22 cellular contexts compared by ENCODE assay signal in the genomic region with DNA sequence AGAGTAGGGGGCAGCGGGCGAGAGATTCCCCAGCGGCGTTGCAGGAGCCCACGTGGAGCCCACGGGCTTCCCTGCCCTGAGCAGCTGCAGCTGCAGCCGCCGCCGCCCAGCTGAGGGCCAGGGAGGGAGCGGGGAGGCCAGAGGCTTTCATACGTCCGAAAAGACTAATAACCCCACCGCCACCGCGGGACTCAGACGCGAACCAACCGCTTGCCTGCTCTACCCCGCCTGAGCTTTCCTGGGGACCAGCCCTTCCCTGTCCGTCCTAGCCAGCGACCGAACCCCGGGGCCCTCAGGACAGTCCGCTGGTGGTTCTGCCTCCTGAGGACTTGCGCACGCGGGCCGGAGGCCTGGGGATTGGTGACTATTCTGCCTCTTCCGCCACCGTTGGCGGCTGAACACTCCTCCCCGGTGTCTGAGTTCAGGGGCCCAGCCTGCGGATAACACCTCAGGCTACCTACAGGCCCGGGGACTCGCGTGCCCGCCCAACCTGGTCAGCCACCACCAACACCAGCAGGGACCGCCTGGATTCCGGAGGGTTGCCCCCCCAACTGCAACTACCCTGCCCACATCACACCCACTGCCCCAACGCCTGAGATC. TPM values are rescaled to one million over a fixed set of nuclear protein-coding genes. Genes with fewer than 3 reads are reported as not detected.
A peak's percentile ranks its signal among the peaks of the same experiment; 100 is the strongest.
DNase-seq lines count a peak whose midpoint lies in the region; ATAC-seq and TF ChIP-seq lines count a peak whose summit lies in the region.
"Had no signal": no experiment of that assay in that cellular context is flagged by ENCODE, and none has a peak within 500 bp of the region (broad histone marks: within the 10 kb centered on the region; RNA-seq: fewer than 3 reads in every experiment).

No MANE protein-coding gene starts in this region.

- peak; percentile 60 for DNase-seq in H7
- DNase-seq in coronary artery (ENCODE audit: low spot score), result no peak
- DNase-seq in iris pigment epithelial cell (ENCODE audit: low read depth), result peak; percentile 13
- peak; percentile 56 for DNase-seq in retina
- no peak for DNase-seq in caudate nucleus (lab: John Stamatoyannopoulos, UW)
- no peak for DNase-seq in activated naive CD4-positive, alpha-beta T cell treated with anti-CD3 and anti-CD28 coated beads, Interleukin-2, amount 10 ng/mL, durations not matched to agents 7 days and 5 days
- no peak for DNase-seq in activated naive CD4-positive, alpha-beta T cell treated with anti-CD3 and anti-CD28 coated beads, Interleukin-2, amount 50 U/mL, for 16 hours
- DNase-seq: activated CD4-positive, alpha-beta T cell treated with anti-CD3 and anti-CD28 coated beads, Interleukin-2, amount 50 U/mL, for 1 hour; activated naive CD4-positive, alpha-beta T cell; DMS79 treated with DMSO at 0.1 percent for 48 hours; naive B cell; NCI-H1417 treated with DMSO at 0.1 percent for 48 hours; NCI-H2227 treated with DMSO at 0.1 percent for 48 hours; NK-92 treated with Interleukin-12 subunit alpha and Interleukin-12 subunit beta, amount 100 ng/mL, for 24 hours had no signal

- H3K36me3 ChIP-seq in H7 (replicated peaks; ENCODE audit: control insufficient read depth, insufficient read depth, low read length), result peaks cover 17% of the 10 kb centered on the region
- H3K36me3 ChIP-seq: vagina had no signal

- no peak for TF ChIP-seq CTCF in coronary artery (IDR thresholded peaks at IDR 0.05)

- CTCF ChIA-PET in activated naive CD4-positive, alpha-beta T cell treated with anti-CD3 and anti-CD28 coated beads, Interleukin-2, amount 10 ng/mL, durations not matched to agents 7 days and 5 days (lab: Charles Lee), result no interaction called here

- peaks cover 10% of the 10 kb centered on the region for H3K4me1 Mint-ChIP-seq in activated naive CD4-positive, alpha-beta T cell treated with anti-CD3 and anti-CD28 coated beads, Interleukin-2, amount 10 ng/mL, durations not matched to agents 7 days and 5 days

- no peak for ATAC-seq in GM19463 (IDR thresholded peaks at IDR 0.05; ENCODE audit: unreplicated experiment)
- ATAC-seq: CD8-positive, alpha-beta T cell; left ventricle myocardium superior had no signal

- H3K36me3 Mint-ChIP-seq in activated naive CD4-positive, alpha-beta T cell treated with anti-CD3 and anti-CD28 coated beads, Interleukin-2, amount 10 ng/mL, durations not matched to agents 7 days and 5 days, result peaks cover 14% of the 10 kb centered on the region

- H3K9me3 Mint-ChIP-seq in activated naive CD4-positive, alpha-beta T cell treated with anti-CD3 and anti-CD28 coated beads, Interleukin-2, amount 10 ng/mL, durations not matched to agents 7 days and 5 days, result peaks cover 10% of the 10 kb centered on the region

- no peak overlapping the region for H3K4me3 Mint-ChIP-seq in activated naive CD4-positive, alpha-beta T cell treated with anti-CD3 and anti-CD28 coated beads, Interleukin-2, amount 10 ng/mL, durations not matched to agents 7 days and 5 days
- H3K4me3 Mint-ChIP-seq: CD8-positive, alpha-beta T cell; stimulated activated naive CD8-positive, alpha-beta T cell treated with anti-CD3 and anti-CD28 coated beads, Interleukin-15, Interleukin-2, amounts not matched to agents 100 ng/mL and 50 ng/mL, for 24 hours had no signal

- peaks cover 87% of the 10 kb centered on the region for H3K27me3 Mint-ChIP-seq in activated naive CD4-positive, alpha-beta T cell treated with anti-CD3 and anti-CD28 coated beads, Interleukin-2, amount 10 ng/mL, durations not matched to agents 7 days and 5 days

- no peak overlapping the region for H3K27ac Mint-ChIP-seq in activated naive CD4-positive, alpha-beta T cell treated with anti-CD3 and anti-CD28 coated beads, Interleukin-2, amount 10 ng/mL, durations not matched to agents 7 days and 5 days
- H3K27ac Mint-ChIP-seq: brain; CD8-positive, alpha-beta T cell; stimulated activated naive CD8-positive, alpha-beta T cell treated with anti-CD3 and anti-CD28 coated beads, Interleukin-15, Interleukin-2, amounts not matched to agents 100 ng/mL and 50 ng/mL, for 24 hours had no signal

- H3K4me3 ChIP-seq in H7 (ENCODE audit: insufficient read depth, low read depth, low read length) (peak overlapping the region; percentile 78), coronary artery (peak overlapping the region; percentile 46)

- H3K27ac ChIP-seq in coronary artery (no peak overlapping the region), caudate nucleus (ENCODE audit: low read depth, low read length) (no peak overlapping the region)
- H3K27ac ChIP-seq: RWPE1, vagina had no signal

- H3K27me3 ChIP-seq in H7 (ENCODE audit: control insufficient read depth, insufficient read depth, low read length), result no peaks in the 10 kb centered on the region; the same call in 1 of the 2 replicates

RNA-seq across cellular contexts. Expression of a gene that starts 18.4 kb away (rescaled TPM):
- total RNA-seq in H7 (2014; rRNA removed; shearing (Covaris generic)), result 19.8 and 27.4 TPM in 2 replicates

RNA-seq across cellular contexts. Expression of a gene that starts 58.3 kb away (rescaled TPM):
- 141 and 151 TPM in 2 replicates for total RNA-seq in H7 (2014; rRNA removed; shearing (Covaris generic))

RNA-seq across cellular contexts. Expression of a gene that starts 59.5 kb away (rescaled TPM):
- total RNA-seq in H7 (2014; rRNA removed; shearing (Covaris generic)), result 70.3 and 77.5 TPM in 2 replicates
- total RNA-seq: CD8-positive, alpha-beta T cell; HT-29; left ventricle myocardium superior; vagina had no signal

Comparison
In these comparisons a context has a peak if more than half of its experiments do, and no peak if none do; other contexts are left out.
1. DNase-seq: peak in H7 (single experiment), iris pigment epithelial cell (single experiment) and retina (single experiment); none in coronary artery (single experiment), caudate nucleus (0 of 61), activated naive CD4-positive, alpha-beta T cell treated with anti-CD3 and anti-CD28 coated beads, Interleukin-2, amount 10 ng/mL, durations not matched to agents 7 days and 5 days (single experiment) and activated naive CD4-positive, alpha-beta T cell treated with anti-CD3 and anti-CD28 coated beads, Interleukin-2, amount 50 U/mL, for 16 hours (single experiment).